ENCODE assay signal across 25 cellular contexts in genomic region chr14:76848879-76849278, GRCh38. TPM values are rescaled to one million over a fixed set of nuclear protein-coding genes. Genes with fewer than 3 reads are reported as not detected.
DNase-seq lines count a peak whose midpoint lies in the region; ATAC-seq and TF ChIP-seq lines count a peak whose summit lies in the region.
"Had no signal": no experiment of that assay in that cellular context is flagged by ENCODE, and none has a peak within 500 bp of the region (broad histone marks: within the 10 kb centered on the region; RNA-seq: fewer than 3 reads in every experiment).

No MANE protein-coding gene starts in this region.

- H2AK5ac ChIP-seq in mesendoderm (ENCODE audit: low read length) = no peak overlapping the region

- H3K4me3 ChIP-seq in HCT116 (replicated peaks in 1 of 2; ENCODE audit: low read depth in 1 of 2, low read length in 2 of 2) (no peak overlapping the region), mesendoderm (ENCODE audit: low read length) (no peak overlapping the region), body of pancreas (no peak overlapping the region)
- H3K4me3 ChIP-seq: gastrocnemius medialis, skin epidermis, tibial artery had no signal

- in situ Hi-C loops in SK-MEL-5 (cut with HindIII; ENCODE audit: low pct_unique_long_range_greater_than_20kb, low sequenced_read_pairs) = no loop called here

- TF ChIP-seq POLR2A in HCT116 (IDR thresholded peaks at IDR 0.05; ENCODE audit: borderline replicate concordance, extremely low read depth, insufficient read depth, insufficient read length) (no peak), body of pancreas (IDR thresholded peaks at IDR 0.05) (no peak)

- RAD21 ChIA-PET in HCT116 (lab: Charles Lee; ENCODE audit: low non-redundant PET in 1 of 2, low total read pairs in 2 of 2, uncharacterized antibody in 2 of 2, unreplicated experiment in 2 of 2) = no interaction called here

- H3K4me2 ChIP-seq in HCT116 (ENCODE audit: low read length) (no peak overlapping the region), mesendoderm (ENCODE audit: low read length) (no peak overlapping the region)

- no peak overlapping the region for H2BK120ac ChIP-seq in mesendoderm (ENCODE audit: low read depth, low read length)

- BruUV-seq in HCT116 (replicated peaks; lab: Mats Ljungman, UMichigan) = no TSS peak

- H3K9me3 ChIP-seq in HCT116 (ENCODE audit: control insufficient read depth in 1 of 2, insufficient read depth in 1 of 2, low read depth in 1 of 2, low read length in 2 of 2) = no peaks in the 10 kb centered on the region
- H3K9me3 ChIP-seq in body of pancreas = no peaks in the 10 kb centered on the region
- H3K9me3 ChIP-seq: gastrocnemius medialis, tibial artery had no signal

- no peaks in the 10 kb centered on the region for H3K36me3 ChIP-seq in HCT116 (ENCODE audit: control insufficient read depth in 1 of 2, insufficient read depth in 2 of 2, low read length in 2 of 2)
- no peaks in the 10 kb centered on the region for H3K36me3 ChIP-seq in mesendoderm (ENCODE audit: control insufficient read depth, insufficient read depth, low read length)
- H3K36me3 ChIP-seq in body of pancreas (replicated peaks in 1 of 2; ENCODE audit: insufficient read depth in 1 of 2, low read depth in 2 of 2) = no peaks in the 10 kb centered on the region
- H3K36me3 ChIP-seq: gastrocnemius medialis, tibial artery had no signal

- peak; percentile 73 for ATAC-seq in HCT116
- ATAC-seq in esophagus mucosa = no peak
- ATAC-seq in body of pancreas = no peak
- ATAC-seq: activated CD4-positive, alpha-beta T cell treated with anti-CD3 and anti-CD28 coated beads for 36 hours; activated naive CD4-positive, alpha-beta T cell treated with anti-CD3 and anti-CD28 coated beads, Interleukin-2, amount 50 U/mL, for 72 hours; gastrocnemius medialis; natural killer cell treated with Interleukin-12 subunit alpha and Interleukin-12 subunit beta and Interleukin-15 and Interleukin-18, amount 100 ng/mL, for 72 hours had no signal

- no CpG with 5 or more reads among the region's 6 CpGs for WGBS in mesendoderm (ENCODE audit: extremely low coverage, insufficient coverage, low lambda C conversion rate)
- WGBS in body of pancreas, 2 donors = 79 to 82% methylated on average over 6 of the region's 6 CpGs

- H2AFZ ChIP-seq in HCT116 (ENCODE audit: low read depth, low read length, poor library complexity, severe bottlenecking) = peak overlapping the region; percentile 52

- no peak overlapping the region for H3K56ac ChIP-seq in mesendoderm (ENCODE audit: low read length)

- H3K27me3 ChIP-seq in HCT116 (ENCODE audit: insufficient read depth, low read length) (no peaks in the 10 kb centered on the region), mesendoderm (ENCODE audit: insufficient read depth, low read length, poor library complexity) (no peaks in the 10 kb centered on the region), body of pancreas (no peaks in the 10 kb centered on the region)
- H3K27me3 ChIP-seq: gastrocnemius medialis had no signal

- H2BK15ac ChIP-seq in mesendoderm (replicated peaks; ENCODE audit: low read depth) = no peak overlapping the region

- H3K18ac ChIP-seq in mesendoderm (ENCODE audit: low read length) = no peak overlapping the region

- DNase-seq in DMS114 treated with DMSO at 0.1 percent for 48 hours (lab: John Stamatoyannopoulos, UW; ENCODE audit: unreplicated experiment) (peak; percentile 3), HCT116 (ENCODE audit: low read depth, low spot score) (peak; percentile 15), SK-MEL-5 (ENCODE audit: low read depth, low spot score) (peak; percentile 31), mesendoderm (peak; percentile 50), body of pancreas (no peak)
- DNase-seq in activated CD8-positive, alpha-beta memory T cell treated with anti-CD3 and anti-CD28 coated beads, Interleukin-2, amount 50 U/mL, for 48 hours = no peak
- DNase-seq: activated CD4-positive, alpha-beta T cell treated with anti-CD3 and anti-CD28 coated beads for 36 hours; AML-193; effector CD4-positive, alpha-beta T cell; gastrocnemius medialis; kidney; NCI-H1930; RPMI8226; stimulated activated CD4-positive, alpha-beta T cell treated with anti-CD3 and anti-CD28 coated beads, Interleukin-2, amount 100 ng/mL, for 48 hours; SW 1271; tibial artery had no signal

- H4K20me1 ChIP-seq in HCT116 (ENCODE audit: insufficient read depth) = no peaks in the 10 kb centered on the region

- H3K9me2 ChIP-seq in HCT116 (ENCODE audit: insufficient read depth) = no peaks in the 10 kb centered on the region

- H4K5ac ChIP-seq in mesendoderm (ENCODE audit: low read length) = no peak overlapping the region

- no peak overlapping the region for H4K8ac ChIP-seq in mesendoderm (ENCODE audit: low read depth, low read length)

- H3K4me1 ChIP-seq in HCT116 (ENCODE audit: control insufficient read depth in 1 of 2, insufficient read depth in 2 of 2, low read length in 2 of 2) = peaks cover 14 to 17% of the 10 kb centered on the region in 2 experiments
- no peaks in the 10 kb centered on the region for H3K4me1 ChIP-seq in mesendoderm (ENCODE audit: control insufficient read depth, low read depth, low read length)
- peaks cover 12% of the 10 kb centered on the region for H3K4me1 ChIP-seq in body of pancreas
- H3K4me1 ChIP-seq: gastrocnemius medialis, tibial artery had no signal

- no peak for TF ChIP-seq RAD21 in HCT116 (IDR thresholded peaks at IDR 0.05; ENCODE audit: low read depth)

- intact Hi-C loops in HCT116 (cut with micrococcal nuclease) (no loop called here), body of pancreas (cut with DNase I) (no loop called here)

- peak in 1 of 3 experiments; percentile 19; a peak in 1 of 6 replicates for TF ChIP-seq CTCF in HCT116 (IDR thresholded peaks at IDR 0.05 in 2 of 3, conservative IDR thresholded peaks at IDR 0.05 in 1 of 3; ENCODE audit: borderline replicate concordance in 1 of 3, insufficient read depth in 1 of 3, low read depth in 2 of 3, low read length in 2 of 3)
- peak in 1 of 7 experiments; percentile 7 for TF ChIP-seq CTCF in body of pancreas (IDR thresholded peaks at IDR 0.05)

- no peak overlapping the region for H3K4ac ChIP-seq in mesendoderm (ENCODE audit: low read depth, low read length)

- CTCF ChIA-PET in HCT116 (lab: Charles Lee) = interaction anchor here (0.6 to 1.3 kb wide), 3 partner anchors 24 to 381 kb away, joined by 3 to 5 read pairs (median 3); no protein-coding TSS in a partner anchor

- POLR2A ChIA-PET in HCT116 (lab: Charles Lee) = no interaction called here

- H3K23ac ChIP-seq in mesendoderm (ENCODE audit: low read length) = no peak overlapping the region

- H3K9ac ChIP-seq in HCT116 (ENCODE audit: low read length) (no peak overlapping the region), mesendoderm (ENCODE audit: low read length) (no peak overlapping the region)

- H3K79me2 ChIP-seq in HCT116 (ENCODE audit: insufficient read depth, low read length) (no peaks in the 10 kb centered on the region), mesendoderm (ENCODE audit: control insufficient read depth, insufficient read depth, low read length) (no peaks in the 10 kb centered on the region)

- no peaks in the 10 kb centered on the region for H3K79me1 ChIP-seq in mesendoderm (ENCODE audit: low read length)

- no peak overlapping the region for H2BK5ac ChIP-seq in mesendoderm (ENCODE audit: low read length)

- H3K27ac ChIP-seq in HCT116 (ENCODE audit: low read depth, low read length) (no peak overlapping the region), mesendoderm (ENCODE audit: low read depth, low read length) (no peak overlapping the region), body of pancreas (no peak overlapping the region)
- H3K27ac ChIP-seq: gastrocnemius medialis, skin epidermis, tibial artery had no signal

TF ChIP-seq in HCT116, 20 proteins besides CTCF, POLR2A, EP300 and RAD21:
- no peak for TF ChIP-seq SIN3A (IDR thresholded peaks at IDR 0.05; ENCODE audit: low read depth)
- TF ChIP-seq CBX3 (IDR thresholded peaks at IDR 0.05; ENCODE audit: low read depth) = no peak
- TF ChIP-seq EZH2 (IDR thresholded peaks at IDR 0.05) = no peak
- no peak for TF ChIP-seq EZH2phosphoT487 (IDR thresholded peaks at IDR 0.05; ENCODE audit: borderline replicate concordance)
- no peak for TF ChIP-seq TCF7L2 (IDR thresholded peaks at IDR 0.05; ENCODE audit: borderline replicate concordance, extremely low read depth, insufficient read depth, insufficient read length)
- TF ChIP-seq MAX (IDR thresholded peaks at IDR 0.05) = no peak
- TF ChIP-seq SRF (IDR thresholded peaks at IDR 0.05; ENCODE audit: low read depth) = no peak
- TF ChIP-seq YY1 (IDR thresholded peaks at IDR 0.05; ENCODE audit: extremely low read depth, insufficient replicate concordance, low read depth, low read length) = no peak
- TF ChIP-seq POLR2AphosphoS5 (IDR thresholded peaks at IDR 0.05; ENCODE audit: low read depth, low read length) = no peak
- TF ChIP-seq SP1 (IDR thresholded peaks at IDR 0.05; ENCODE audit: low read depth) = no peak
- TF ChIP-seq ZFX (IDR thresholded peaks at IDR 0.05) = no peak
- no peak for TF ChIP-seq EGR1 (IDR thresholded peaks at IDR 0.05; ENCODE audit: low read depth)
- TF ChIP-seq FOSL1 (IDR thresholded peaks at IDR 0.05; ENCODE audit: low read depth) = no peak

RNA-seq across cellular contexts. Expression of gene LRRC74A, which starts 22.7 kb away (rescaled TPM):
- total RNA-seq in HCT116 (2021; ENCODE audit: unreplicated experiment) (not detected), esophagus mucosa (not detected), body of pancreas (not detected)
- not detected in 2 replicates for polyA plus RNA-seq in HCT116 (2012)
- not detected in 2 replicates for total RNA-seq in SK-MEL-5 (2014; rRNA removed; shearing (Covaris generic))
- polyA plus RNA-seq in SK-MEL-5 (2015; cell fraction: cytosol; rRNA removed) = not detected in 2 replicates
- not detected in 2 replicates for polyA plus RNA-seq in SK-MEL-5 (2015; cell fraction: nucleus; rRNA removed)
- polyA plus RNA-seq in mesendoderm (2013, experiment 1 of 2) = not detected
- not detected for polyA plus RNA-seq in mesendoderm (2013, experiment 2 of 2)
- total RNA-seq: activated CD4-positive, alpha-beta T cell treated with anti-CD3 and anti-CD28 coated beads for 36 hours; activated naive CD4-positive, alpha-beta T cell treated with anti-CD3 and anti-CD28 coated beads, Interleukin-2, amount 50 U/mL, for 72 hours; activated T-helper 1 cell treated with anti-CD3 and anti-CD28 coated beads, Interleukin-12 subunit alpha, Interleukin-12 subunit beta, Interleukin-2, Interleukin-4 antibody, amounts not matched to agents 30 ng/mL and 10 ng/mL and 1 ng/mL, durations not matched to agents 14 hours and 24 hours and 36 hours; cerebellum; gastrocnemius medialis; kidney; mesenteric fat pad; natural killer cell treated with Interleukin-12 subunit alpha and Interleukin-12 subunit beta and Interleukin-15 and Interleukin-18, amount 100 ng/mL, for 72 hours; posterior vena cava had no signal
- polyA plus RNA-seq: esophagus had no signal

RNA-seq across cellular contexts. Expression of gene ANGEL1, which starts 36.2 kb away (rescaled TPM):
- 20.6 TPM for total RNA-seq in HCT116 (2021; ENCODE audit: unreplicated experiment)
- 11.5 and 13.0 TPM in 2 replicates for polyA plus RNA-seq in HCT116 (2012)
- 13.4 and 15.4 TPM in 2 replicates for total RNA-seq in SK-MEL-5 (2014; rRNA removed; shearing (Covaris generic))
- 18.8 and 23.8 TPM in 2 replicates for polyA plus RNA-seq in SK-MEL-5 (2015; cell fraction: cytosol; rRNA removed)
- 55.9 and 76.7 TPM in 2 replicates for polyA plus RNA-seq in SK-MEL-5 (2015; cell fraction: nucleus; rRNA removed)
- 9.5 TPM for polyA plus RNA-seq in mesendoderm (2013, experiment 1 of 2)
- polyA plus RNA-seq in mesendoderm (2013, experiment 2 of 2) = 8.7 TPM
- 9.3 TPM for total RNA-seq in esophagus mucosa
- 10 to 100 TPM; 26.5 to 44.2 TPM for total RNA-seq in body of pancreas

Comparison
In these comparisons a context has a peak if more than half of its experiments do, and no peak if none do; other contexts are left out.
1. DNase-seq: peak in DMS114 treated with DMSO at 0.1 percent for 48 hours (single experiment), HCT116 (single experiment), SK-MEL-5 (single experiment) and mesendoderm (single experiment); none in activated CD8-positive, alpha-beta memory T cell treated with anti-CD3 and anti-CD28 coated beads, Interleukin-2, amount 50 U/mL, for 48 hours (single experiment) and body of pancreas (0 of 4).